ENCODE assay signal across 2 cellular contexts in the genomic region with DNA sequence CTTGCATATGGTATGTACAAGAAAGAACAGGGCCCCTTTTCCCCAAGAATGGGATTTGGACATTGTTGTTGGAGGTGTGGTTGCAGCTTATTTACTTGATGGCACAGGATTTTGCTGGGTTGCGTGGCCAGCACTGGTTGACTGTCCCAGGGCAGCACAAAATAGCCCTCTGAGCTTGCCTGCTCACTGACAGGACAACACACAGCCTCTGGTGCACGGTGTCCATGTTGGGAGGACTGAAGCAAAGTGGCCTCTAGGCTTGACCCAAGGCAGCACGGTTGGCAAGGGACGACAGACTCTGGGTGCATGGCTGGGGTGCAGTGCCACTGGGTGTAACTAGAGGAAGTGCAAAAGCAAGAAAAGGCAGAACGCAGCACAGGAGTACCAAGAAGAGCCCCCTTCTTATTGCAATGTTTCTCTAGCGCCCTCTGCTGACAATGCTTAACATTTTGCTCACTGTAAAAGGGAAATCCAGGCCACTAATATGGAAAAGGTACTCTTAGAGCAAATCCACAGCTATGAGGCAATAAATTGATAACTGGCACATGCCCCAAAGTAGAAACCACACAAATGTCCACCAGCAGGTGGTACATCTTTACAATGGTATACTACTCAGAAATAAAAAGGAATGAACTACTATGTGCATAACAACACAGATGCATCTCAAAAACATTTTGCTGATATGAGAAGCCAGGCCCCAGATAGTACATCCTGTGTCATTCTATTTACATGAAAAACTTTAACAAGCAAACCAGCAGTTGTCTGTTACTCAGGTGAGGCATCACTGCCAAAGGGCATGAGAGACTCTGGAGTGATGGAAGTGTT.
TF ChIP-seq lines count a peak whose summit lies in the region.

No MANE protein-coding gene starts in this region.

TF ChIP-seq in GM12878, 131 proteins besides CTCF, POLR2A, EP300 and RAD21 (continued from another document):
- TF ChIP-seq SMC3 (IDR thresholded peaks at IDR 0.05; ENCODE audit: borderline replicate concordance, low read length): peak; percentile 34

TF ChIP-seq in liver, 16 proteins besides CTCF, POLR2A, EP300 and RAD21 (continued from another document):
- TF ChIP-seq, protein P1, sequence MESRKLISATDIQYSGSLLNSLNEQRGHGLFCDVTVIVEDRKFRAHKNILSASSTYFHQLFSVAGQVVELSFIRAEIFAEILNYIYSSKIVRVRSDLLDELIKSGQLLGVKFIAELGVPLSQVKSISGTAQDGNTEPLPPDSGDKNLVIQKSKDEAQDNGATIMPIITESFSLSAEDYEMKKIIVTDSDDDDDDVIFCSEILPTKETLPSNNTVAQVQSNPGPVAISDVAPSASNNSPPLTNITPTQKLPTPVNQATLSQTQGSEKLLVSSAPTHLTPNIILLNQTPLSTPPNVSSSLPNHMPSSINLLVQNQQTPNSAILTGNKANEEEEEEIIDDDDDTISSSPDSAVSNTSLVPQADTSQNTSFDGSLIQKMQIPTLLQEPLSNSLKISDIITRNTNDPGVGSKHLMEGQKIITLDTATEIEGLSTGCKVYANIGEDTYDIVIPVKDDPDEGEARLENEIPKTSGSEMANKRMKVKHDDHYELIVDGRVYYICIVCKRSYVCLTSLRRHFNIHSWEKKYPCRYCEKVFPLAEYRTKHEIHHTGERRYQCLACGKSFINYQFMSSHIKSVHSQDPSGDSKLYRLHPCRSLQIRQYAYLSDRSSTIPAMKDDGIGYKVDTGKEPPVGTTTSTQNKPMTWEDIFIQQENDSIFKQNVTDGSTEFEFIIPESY (IDR thresholded peaks at IDR 0.05): no peak
- TF ChIP-seq MAX (IDR thresholded peaks at IDR 0.05): no peak
- no peak for TF ChIP-seq RXRA (IDR thresholded peaks at IDR 0.05)
